In genomic region chr1:46174448-46175231, GRCh38 we compare ENCODE assay signal across 10 cellular contexts. TPM values are rescaled to one million over a fixed set of nuclear protein-coding genes. Genes with fewer than 3 reads are reported as not detected.
DNase-seq lines count a peak whose midpoint lies in the region; ATAC-seq and TF ChIP-seq lines count a peak whose summit lies in the region.
"Had no signal": no experiment of that assay in that cellular context is flagged by ENCODE, and none has a peak within 500 bp of the region (broad histone marks: within the 10 kb centered on the region; RNA-seq: fewer than 3 reads in every experiment).

Gene TSPAN1 (plus strand): TSS chr1:46175087. CDS start chr1:46181108, 6,021 bp downstream.

- no peaks in the 10 kb centered on the region for H3K36me3 ChIP-seq in NT2/D1 (ENCODE audit: insufficient read depth, insufficient read length, low read length)
- no peaks in the 10 kb centered on the region for H3K36me3 ChIP-seq in tibial nerve

- peak within 1 kb of the TSS; percentile 2 for H3K9ac ChIP-seq in NT2/D1 (ENCODE audit: insufficient read length, low read depth)

- DNase-seq in NT2/D1 (ENCODE audit: low read depth, low spot score) (no peak), epithelial cell of proximal tubule (ENCODE audit: low read depth) (no peak), midbrain (lab: John Stamatoyannopoulos, UW) (peak; percentile 11), tibial nerve (ENCODE audit: low spot score in 2 of 2) (peak in 1 of 2 donors; percentile 39), posterior vena cava (ENCODE audit: low spot score) (no peak), H4 (ENCODE audit: low spot score) (no peak), NCI-H1417 treated with DMSO at 0.1 percent for 48 hours (lab: John Stamatoyannopoulos, UW) (no peak)
- DNase-seq: GF-D8, nephron progenitor cell had no signal

- TF ChIP-seq EP300 in tibial nerve (IDR thresholded peaks at IDR 0.05) = peak in 1 of 2 donors; percentile 35

- no peak for TF ChIP-seq POLR2A in tibial nerve (IDR thresholded peaks at IDR 0.05)

- intact Hi-C loops in posterior vena cava (cut with DNase I) = loop anchor here in 1 of 2 donors (5.0 kb wide), 1 partner anchor 42 kb away; the partner anchor contains the start of gene PIK3R3

- ATAC-seq in HG02970 (IDR thresholded peaks at IDR 0.05; ENCODE audit: low FRiP score, unreplicated experiment) = no peak

- H3K4me3 ChIP-seq in NT2/D1 (ENCODE audit: insufficient read length, low read depth) (no peak within 1 kb of the TSS), epithelial cell of proximal tubule (ENCODE audit: low read depth, low read length) (no peak within 1 kb of the TSS), tibial nerve (no peak within 1 kb of the TSS)

- peak within 1 kb of the TSS in 3 of 4 donors; percentile 28 to 74 (median 68) for H3K27ac ChIP-seq in tibial nerve

- H3K27me3 ChIP-seq in NT2/D1 (ENCODE audit: insufficient read depth, insufficient read length) = peaks cover 4% of the 10 kb centered on the region
- no peaks in the 10 kb centered on the region for H3K27me3 ChIP-seq in tibial nerve

- H3K9me3 ChIP-seq in NT2/D1 (ENCODE audit: insufficient read depth, low read length) = no peaks in the 10 kb centered on the region
- H3K9me3 ChIP-seq in tibial nerve = no peaks in the 10 kb centered on the region

- TF ChIP-seq CTCF in epithelial cell of proximal tubule (conservative IDR thresholded peaks at IDR 0.05; ENCODE audit: low read depth, low read length) (no peak), tibial nerve (IDR thresholded peaks at IDR 0.05) (no peak)

- peaks cover 26% of the 10 kb centered on the region for H3K4me1 ChIP-seq in NT2/D1 (ENCODE audit: insufficient read depth, insufficient read length)
- H3K4me1 ChIP-seq in tibial nerve = peaks cover 0 to 31% (median 15%) of the 10 kb centered on the region in 4 donors

- 45 to 48% methylated on average over 10 to 11 of the region's 11 CpGs for WGBS in tibial nerve, 2 donors

RNA-seq across cellular contexts. Expression of gene TSPAN1, which starts in this region (rescaled TPM):
- total RNA-seq in epithelial cell of proximal tubule (71.6 and 117 TPM in 2 replicates), tibial nerve (1 to 10 TPM; 3.0 to 8.6 (median 5.6) TPM), posterior vena cava (1 to 10 TPM; 1.3 to 1.6 TPM)
- total RNA-seq in H4 (2014; rRNA removed; shearing (Covaris generic)) = 0.64 and 0.66 TPM in 2 replicates
